8 cellular contexts compared by ENCODE assay signal in the genomic region with DNA sequence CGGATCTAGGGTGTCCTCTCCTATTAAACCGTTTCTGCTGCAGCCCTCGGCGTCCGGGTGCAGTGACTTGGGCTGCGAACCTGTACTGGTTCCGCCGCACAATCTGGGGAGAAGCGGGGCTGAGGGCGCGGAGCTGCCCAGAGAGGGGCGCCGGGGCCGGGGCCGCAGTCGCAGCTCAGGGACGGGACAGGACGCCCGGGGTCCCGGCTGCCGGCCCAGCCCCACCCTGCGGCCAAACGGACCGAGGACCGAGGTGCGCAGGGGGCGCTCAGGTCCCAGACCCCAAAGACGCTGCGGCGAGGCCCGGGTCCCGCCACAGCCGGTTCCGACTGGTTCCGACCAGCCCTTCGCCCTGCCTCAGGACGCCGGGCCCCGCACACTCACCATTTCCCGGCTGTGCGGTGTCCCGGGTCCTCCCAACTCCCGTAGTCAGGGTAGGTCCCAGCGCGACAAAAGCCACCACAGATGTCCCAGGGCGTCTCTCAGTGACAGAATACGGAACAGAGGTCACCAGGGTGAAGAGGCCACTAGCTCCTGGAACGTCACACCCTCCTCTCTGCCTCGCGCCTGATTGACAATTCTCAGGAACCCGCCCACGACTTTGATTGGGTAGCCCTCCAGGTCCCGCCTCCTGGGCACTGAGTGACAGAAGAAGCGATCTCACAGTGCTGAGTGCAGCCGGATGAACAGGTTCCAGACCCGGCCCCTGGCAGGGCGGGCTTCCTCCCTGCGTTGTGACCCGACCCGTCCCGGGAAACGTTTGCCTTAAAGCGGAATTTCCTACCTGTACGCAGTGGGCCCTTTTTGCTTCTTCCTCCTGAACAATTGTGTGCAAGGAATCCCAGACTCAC. TPM values are rescaled to one million over a fixed set of nuclear protein-coding genes. Genes with fewer than 3 reads are reported as not detected.
DNase-seq lines count a peak whose midpoint lies in the region; ATAC-seq, FAIRE-seq and TF ChIP-seq lines count a peak whose summit lies in the region.

A gene (minus strand): TSS at position 576 of the 851 bp plus-strand sequence. CDS start 189 bp downstream, at position 387.

- peaks cover 0 to 6% of the 10 kb centered on the region in 2 donors for H3K36me3 ChIP-seq in kidney (ENCODE audit: control insufficient read depth in 1 of 2, insufficient read depth in 2 of 2, low read length in 2 of 2)

- peak within 1 kb of the TSS; percentile 98 for H3K4me3 ChIP-seq in AG04450 (ENCODE audit: low read depth, low read length)
- peak within 1 kb of the TSS; percentile 85 to 98 for H3K4me3 ChIP-seq in kidney (ENCODE audit: low read length in 2 of 2)

- H3K27ac ChIP-seq in AG04450 (ENCODE audit: low read depth, low read length) (peak within 1 kb of the TSS; percentile 47), kidney (ENCODE audit: low read depth in 2 of 2, low read length in 2 of 2) (peak within 1 kb of the TSS; percentile 96 to 98)

- TF ChIP-seq CTCF in AG04450 (IDR thresholded peaks at IDR 0.05; ENCODE audit: low read depth, low read length) (no peak), kidney (IDR thresholded peaks at IDR 0.05; ENCODE audit: borderline replicate concordance, extremely low read depth, insufficient read depth) (no peak)

- peaks cover 5 to 12% of the 10 kb centered on the region in 2 donors for H3K4me1 ChIP-seq in kidney (ENCODE audit: control insufficient read depth in 1 of 2, insufficient read depth in 1 of 2, low read depth in 1 of 2, low read length in 2 of 2)

- H3K9me3 ChIP-seq in AG04450 (ENCODE audit: control insufficient read depth, insufficient read depth, low read length): peaks cover 4% of the 10 kb centered on the region; the same call in 1 of the 2 replicates
- no peaks in the 10 kb centered on the region for H3K9me3 ChIP-seq in kidney (ENCODE audit: control insufficient read depth in 1 of 2, low read length in 2 of 2)

- CTCF ChIA-PET in AG04450 (lab: Charles Lee): no interaction called here

- peak within 1 kb of the TSS; percentile 74 to 98 for H3K9ac ChIP-seq in kidney (ENCODE audit: low read length in 2 of 2)

- FAIRE-seq in kidney (lab: Jason Lieb, UNC): peak; percentile 94

- no peaks in the 10 kb centered on the region for H3K27me3 ChIP-seq in AG04450 (ENCODE audit: control insufficient read depth, insufficient read depth, low read length)

- intact Hi-C loops in kidney (cut with DNase I): no loop called here

- DNase-seq in AG04450 (ENCODE audit: low read depth, low spot score) (peak; percentile 78), NCI-H446 (lab: John Stamatoyannopoulos, UW) (peak; percentile 34 to 82), cerebellum (ENCODE audit: low spot score) (peak; percentile 97), kidney (peak; percentile 99)
- DNase-seq in activated CD4-positive, CD25-positive, alpha-beta regulatory T cell treated with anti-CD3 and anti-CD28 coated beads, Interleukin-2, amount 50 U/mL, for 72 hours: peak; percentile 92
- peak; percentile 98 for DNase-seq in stimulated activated CD4-positive, alpha-beta T cell treated with anti-CD3 and anti-CD28 coated beads, Interleukin-15, amount 100 ng/mL, for 24 hours

- ATAC-seq in GM18873 (IDR thresholded peaks at IDR 0.05; ENCODE audit: low FRiP score, unreplicated experiment): peak; percentile 81
- peak; percentile 90 for ATAC-seq in HG03139 (IDR thresholded peaks at IDR 0.05; ENCODE audit: unreplicated experiment)

- POLR2A ChIA-PET in AG04450 (lab: Yijun Ruan, JAX): interaction anchor here (0.6 to 0.9 kb wide), 2 partner anchors 39 to 131 kb away, joined by 3 read pairs; no protein-coding TSS in a partner anchor

RNA-seq across cellular contexts. Expression of the gene that starts here (rescaled TPM):
- polyA plus RNA-seq in AG04450 (2011; rRNA removed) (3.9 and 4.8 TPM in 2 replicates), kidney (ENCODE audit: insufficient read depth, low read depth, low replicate concordance) (27.1 TPM)
- polyA minus RNA-seq in AG04450 (2011; rRNA and poly(A)+ RNA removed): 6.0 and 8.6 TPM in 2 replicates
- total RNA-seq in cerebellum (18.4 TPM), kidney (35.5 TPM)

Comparison
In these comparisons a context has a peak if more than half of its experiments do, and no peak if none do; other contexts are left out.
1. Peak in every context shown above with its lines: DNase-seq, ATAC-seq, H3K4me3 ChIP-seq and H3K27ac ChIP-seq.